12 cellular contexts compared by ENCODE assay signal in the genomic region with DNA sequence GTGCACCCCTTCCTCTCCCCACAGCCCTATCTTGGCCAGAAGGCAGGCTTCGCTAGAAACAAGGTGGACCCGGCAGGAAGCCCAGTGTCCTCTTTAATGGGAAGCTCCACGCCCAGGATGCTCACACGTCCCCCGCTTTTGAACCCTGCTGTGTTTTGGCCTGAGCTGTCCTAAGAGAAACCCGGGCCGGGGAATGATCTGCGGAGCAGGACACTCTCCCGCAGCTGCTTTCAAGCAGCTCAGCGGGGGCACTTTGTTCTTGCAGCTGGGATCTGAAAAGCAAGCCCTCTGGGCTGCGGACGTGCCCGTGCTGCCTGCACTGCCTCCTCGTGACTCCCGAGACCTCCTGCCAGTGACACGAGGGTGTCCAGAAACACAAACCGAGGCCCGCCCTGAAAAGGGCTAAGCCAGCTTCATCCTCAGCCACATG. TPM values are rescaled to one million over a fixed set of nuclear protein-coding genes. Genes with fewer than 3 reads are reported as not detected.
DNase-seq lines count a peak whose midpoint lies in the region; ATAC-seq and TF ChIP-seq lines count a peak whose summit lies in the region.
"Had no signal": no experiment of that assay in that cellular context is flagged by ENCODE, and none has a peak within 500 bp of the region (broad histone marks: within the 10 kb centered on the region; RNA-seq: fewer than 3 reads in every experiment).

No MANE protein-coding gene starts in this region.

- intact Hi-C loops in Right ventricle myocardium superior (cut with DNase I) (no loop called here), OCI-LY7 (cut with micrococcal nuclease; ENCODE audit: unreplicated experiment) (no loop called here)

- peaks cover 0 to 3% of the 10 kb centered on the region in 2 donors for H3K9me3 Mint-ChIP-seq in stimulated activated naive B cell treated with anti-CD40 and anti-IgM and Interleukin-4, amounts not matched to agents 10 μg/mL and 1 μg/mL and 100 μg/mL, for 72 hours

- no peak overlapping the region for H3K27ac Mint-ChIP-seq in stimulated activated naive B cell treated with anti-CD40 and anti-IgM and Interleukin-4, amounts not matched to agents 10 μg/mL and 1 μg/mL and 100 μg/mL, for 72 hours
- H3K27ac Mint-ChIP-seq: activated naive CD8-positive, alpha-beta T cell treated with anti-CD3 and anti-CD28 coated beads, Interleukin-2, amount 10 ng/mL, durations not matched to agents 7 days and 5 days had no signal

- no peak for TF ChIP-seq CTCF in osteoblast (IDR thresholded peaks at IDR 0.05; ENCODE audit: extremely low read depth, low read depth, low read length)
- no peak for TF ChIP-seq CTCF in MM.1S (IDR thresholded peaks at IDR 0.05; ENCODE audit: low read length)
- no peak for TF ChIP-seq CTCF in OCI-LY7 (conservative IDR thresholded peaks at IDR 0.05; ENCODE audit: low read length)

- ATAC-seq in Right ventricle myocardium superior (ENCODE audit: poor library complexity): peak; percentile 23
- no peak for ATAC-seq in stimulated activated naive B cell treated with anti-CD40 and anti-IgM and Interleukin-4, amounts not matched to agents 10 μg/mL and 1 μg/mL and 100 μg/mL, for 72 hours (replicated peaks)

- peaks cover 10 to 14% of the 10 kb centered on the region in 2 donors for H3K4me1 Mint-ChIP-seq in stimulated activated naive B cell treated with anti-CD40 and anti-IgM and Interleukin-4, amounts not matched to agents 10 μg/mL and 1 μg/mL and 100 μg/mL, for 72 hours

- H3F3A ChIP-seq in MM.1S (ENCODE audit: insufficient read depth, low read length): no peaks in the 10 kb centered on the region

- H3K27me3 Mint-ChIP-seq in stimulated activated naive B cell treated with anti-CD40 and anti-IgM and Interleukin-4, amounts not matched to agents 10 μg/mL and 1 μg/mL and 100 μg/mL, for 72 hours: no peaks in the 10 kb centered on the region
- H3K27me3 Mint-ChIP-seq: activated naive CD8-positive, alpha-beta T cell treated with anti-CD3 and anti-CD28 coated beads, Interleukin-2, amount 10 ng/mL, durations not matched to agents 7 days and 5 days had no signal

- peaks cover 20% of the 10 kb centered on the region for H3K4me1 ChIP-seq in NT2/D1 (ENCODE audit: insufficient read depth, insufficient read length)
- H3K4me1 ChIP-seq in osteoblast (ENCODE audit: insufficient read depth, low read length): peaks cover 13% of the 10 kb centered on the region
- H3K4me1 ChIP-seq in MM.1S (ENCODE audit: low read length): no peaks in the 10 kb centered on the region
- no peaks in the 10 kb centered on the region for H3K4me1 ChIP-seq in OCI-LY7 (ENCODE audit: insufficient read depth, low read length, poor library complexity, severe bottlenecking)

- H3K79me2 ChIP-seq in osteoblast (ENCODE audit: insufficient read depth, low read length): no peaks in the 10 kb centered on the region
- H3K79me2 ChIP-seq in MM.1S (ENCODE audit: low read length): no peaks in the 10 kb centered on the region
- peaks cover 7% of the 10 kb centered on the region; the same call in 1 of the 2 replicates for H3K79me2 ChIP-seq in OCI-LY7 (ENCODE audit: insufficient read depth, low read depth, low read length)

- H3K4me2 ChIP-seq in osteoblast (ENCODE audit: insufficient read depth, low read length) (no peak overlapping the region), MM.1S (ENCODE audit: low read depth, low read length) (no peak overlapping the region), OCI-LY7 (ENCODE audit: low read length) (no peak overlapping the region)

- H3K4me3 ChIP-seq in H7 (ENCODE audit: insufficient read depth, low read depth, low read length): no peak overlapping the region
- no peak overlapping the region for H3K4me3 ChIP-seq in NT2/D1 (ENCODE audit: insufficient read length, low read depth)
- H3K4me3 ChIP-seq in osteoblast (ENCODE audit: insufficient read depth, low read length): no peak overlapping the region
- no peak overlapping the region for H3K4me3 ChIP-seq in MM.1S (ENCODE audit: low read length)
- H3K4me3 ChIP-seq in OCI-LY7 (ENCODE audit: low read depth, low read length, poor library complexity, severe bottlenecking): no peak overlapping the region

- POLR2A ChIA-PET in OCI-LY7 (lab: Charles Lee): no interaction called here

- no peak overlapping the region for H3K4me3 Mint-ChIP-seq in stimulated activated naive B cell treated with anti-CD40 and anti-IgM and Interleukin-4, amounts not matched to agents 10 μg/mL and 1 μg/mL and 100 μg/mL, for 72 hours
- H3K4me3 Mint-ChIP-seq: activated naive CD8-positive, alpha-beta T cell treated with anti-CD3 and anti-CD28 coated beads, Interleukin-2, amount 10 ng/mL, durations not matched to agents 7 days and 5 days had no signal

- no peaks in the 10 kb centered on the region for H3K36me3 ChIP-seq in H7 (replicated peaks; ENCODE audit: control insufficient read depth, insufficient read depth, low read length)
- H3K36me3 ChIP-seq in NT2/D1 (ENCODE audit: insufficient read depth, insufficient read length, low read length): no peaks in the 10 kb centered on the region
- H3K36me3 ChIP-seq in osteoblast (ENCODE audit: insufficient read depth, low read length): no peaks in the 10 kb centered on the region
- no peaks in the 10 kb centered on the region for H3K36me3 ChIP-seq in MM.1S (replicated peaks; ENCODE audit: insufficient read depth, low read length)
- peaks cover 19% of the 10 kb centered on the region for H3K36me3 ChIP-seq in OCI-LY7 (ENCODE audit: insufficient read depth, low read length)

- H3K36me3 Mint-ChIP-seq in stimulated activated naive B cell treated with anti-CD40 and anti-IgM and Interleukin-4, amounts not matched to agents 10 μg/mL and 1 μg/mL and 100 μg/mL, for 72 hours: peaks cover 0 to 30% of the 10 kb centered on the region in 2 donors
- H3K36me3 Mint-ChIP-seq: activated naive CD8-positive, alpha-beta T cell treated with anti-CD3 and anti-CD28 coated beads, Interleukin-2, amount 10 ng/mL, durations not matched to agents 7 days and 5 days had no signal

- H3K27me3 ChIP-seq in H7 (ENCODE audit: control insufficient read depth, insufficient read depth, low read length) (no peaks in the 10 kb centered on the region), NT2/D1 (ENCODE audit: insufficient read depth, insufficient read length) (no peaks in the 10 kb centered on the region), osteoblast (ENCODE audit: insufficient read depth, low read length) (no peaks in the 10 kb centered on the region), MM.1S (replicated peaks; ENCODE audit: insufficient read depth, low read length) (no peaks in the 10 kb centered on the region)

- CTCF ChIA-PET in OCI-LY7 (lab: Charles Lee; ENCODE audit: unreplicated experiment): no interaction called here

- BruUV-seq in OCI-LY7 (replicated peaks; lab: Mats Ljungman, UMichigan): no TSS peak

- H4K20me1 ChIP-seq in osteoblast (ENCODE audit: insufficient read depth, low read length) (no peaks in the 10 kb centered on the region), MM.1S (ENCODE audit: insufficient read depth, low read length) (no peaks in the 10 kb centered on the region), OCI-LY7 (ENCODE audit: insufficient read depth, low read length) (no peaks in the 10 kb centered on the region)

- no peak overlapping the region for H3K27ac ChIP-seq in osteoblast (ENCODE audit: low read depth, low read length)
- no peak overlapping the region for H3K27ac ChIP-seq in MM.1S (ENCODE audit: low read length)
- no peak overlapping the region for H3K27ac ChIP-seq in OCI-LY7 (ENCODE audit: low read depth, low read length, poor library complexity, severe bottlenecking)
- H3K27ac ChIP-seq: epithelial cell of prostate had no signal

- H2AFZ ChIP-seq in osteoblast (ENCODE audit: low read length): no peak overlapping the region
- H2AFZ ChIP-seq in MM.1S (ENCODE audit: low read length): no peak overlapping the region
- H2AFZ ChIP-seq in OCI-LY7 (ENCODE audit: low read length): no peak overlapping the region

- peak overlapping the region; percentile 62 for H3K9ac ChIP-seq in NT2/D1 (ENCODE audit: insufficient read length, low read depth)
- H3K9ac ChIP-seq in MM.1S (ENCODE audit: low read length): no peak overlapping the region

- H3K9me2 ChIP-seq in MM.1S (replicated peaks; ENCODE audit: insufficient read depth, low read length): no peaks in the 10 kb centered on the region
- no peaks in the 10 kb centered on the region for H3K9me2 ChIP-seq in OCI-LY7 (ENCODE audit: insufficient read depth, low read length)

- DNase-seq in H7: peak; percentile 92
- peak; percentile 83 for DNase-seq in NT2/D1 (ENCODE audit: low read depth, low spot score)
- peak; percentile 57 for DNase-seq in Right ventricle myocardium superior
- peak; percentile 13 for DNase-seq in osteoblast (ENCODE audit: insufficient read length, low spot score, missing footprints)
- DNase-seq in MM.1S: no peak
- no peak for DNase-seq in NCI-H526 (lab: John Stamatoyannopoulos, UW)
- DNase-seq in stimulated activated naive B cell treated with anti-CD40 and anti-IgM and Interleukin-4, amounts not matched to agents 10 μg/mL and 1 μg/mL and 100 μg/mL, for 72 hours: no peak
- DNase-seq in OCI-LY7 (ENCODE audit: low spot score): no peak
- DNase-seq: activated CD4-positive, alpha-beta T cell treated with anti-CD3 and anti-CD28 coated beads, Interleukin-2, amount 50 U/mL, for 4 hours; activated naive CD8-positive, alpha-beta T cell treated with anti-CD3 and anti-CD28 coated beads, Interleukin-2, amount 10 ng/mL, durations not matched to agents 7 days and 5 days; NCI-H2029 treated with DMSO at 0.1 percent for 48 hours had no signal

- H3K9me3 ChIP-seq in NT2/D1 (ENCODE audit: insufficient read depth, low read length) (peaks cover 10% of the 10 kb centered on the region), osteoblast (ENCODE audit: low read depth, low read length) (peaks cover 7% of the 10 kb centered on the region), MM.1S (replicated peaks; ENCODE audit: insufficient read depth, low read length) (no peaks in the 10 kb centered on the region), OCI-LY7 (ENCODE audit: low read length) (peaks cover 10% of the 10 kb centered on the region; the same call in 1 of the 2 replicates)

RNA-seq across cellular contexts. Expression of gene SCARB1, which starts 30.0 kb away (rescaled TPM):
- total RNA-seq in H7 (2014; rRNA removed; shearing (Covaris generic)): 44.9 and 45.1 TPM in 2 replicates
- total RNA-seq in Right ventricle myocardium superior (12.7 TPM), osteoblast (9.4 and 10.9 TPM in 2 replicates), OCI-LY7 (2022) (99.0 and 112 TPM in 2 replicates)
- 24.4 and 42.9 TPM in 2 replicates for total RNA-seq in OCI-LY7 (2014; rRNA removed; shearing (Covaris generic))

Comparison
In these comparisons a context has a peak if more than half of its experiments do, and no peak if none do; other contexts are left out.
1. DNase-seq: peak in H7 (single experiment), NT2/D1 (single experiment), Right ventricle myocardium superior (single experiment) and osteoblast (single experiment); none in MM.1S (single experiment), NCI-H526 (0 of 2), stimulated activated naive B cell treated with anti-CD40 and anti-IgM and Interleukin-4, amounts not matched to agents 10 μg/mL and 1 μg/mL and 100 μg/mL, for 72 hours (single experiment) and OCI-LY7 (single experiment).